In genomic region chr5:133533541-133533940, GRCh38 we compare ENCODE assay signal across 18 cellular contexts.
DNase-seq lines count a peak whose midpoint lies in the region; TF ChIP-seq lines count a peak whose summit lies in the region.
"Had no signal": no experiment of that assay in that cellular context is flagged by ENCODE, and none has a peak within 500 bp of the region (broad histone marks: within the 10 kb centered on the region; RNA-seq: fewer than 3 reads in every experiment).

No MANE protein-coding gene starts in this region.

- H3K4me3 Mint-ChIP-seq in osteocyte (ENCODE audit: unreplicated experiment) = no peak overlapping the region
- H3K4me3 Mint-ChIP-seq: CD4-positive, alpha-beta memory T cell; GM23338; H9; HFFc6 had no signal

- no peaks in the 10 kb centered on the region for H3K4me1 Mint-ChIP-seq in osteocyte (ENCODE audit: unreplicated experiment)
- H3K4me1 Mint-ChIP-seq: CD4-positive, alpha-beta memory T cell; GM23338 had no signal

- peak; percentile 33 for DNase-seq in Daoy (ENCODE audit: low read depth)
- peak; percentile 63 for DNase-seq in HT1080 (ENCODE audit: low read depth)
- DNase-seq in ecto neural progenitor cell (ENCODE audit: low spot score) = peak; percentile 10
- DNase-seq in AML-193 (lab: John Stamatoyannopoulos, UW) = no peak
- DNase-seq in COR-L47 (lab: John Stamatoyannopoulos, UW) = no peak
- no peak for DNase-seq in osteocyte (ENCODE audit: extremely low spot score, unreplicated experiment)
- DNase-seq: 8988T; ACHN; C1 segment of cervical spinal cord; Caco-2; CD4-positive, alpha-beta memory T cell; DMS153; DND-41; EL; GDM1; H9; HFFc6 had no signal

- no peaks in the 10 kb centered on the region for H3K36me3 Mint-ChIP-seq in osteocyte (ENCODE audit: unreplicated experiment)
- H3K36me3 Mint-ChIP-seq: CD4-positive, alpha-beta memory T cell had no signal

- TF ChIP-seq CTCF in osteocyte (IDR thresholded peaks at IDR 0.05) = no peak

- H3K27ac Mint-ChIP-seq in osteocyte (ENCODE audit: unreplicated experiment) = no peak overlapping the region
- H3K27ac Mint-ChIP-seq: CD4-positive, alpha-beta memory T cell; GM23338; H9; HFFc6 had no signal

- H3K9me3 Mint-ChIP-seq in osteocyte (ENCODE audit: unreplicated experiment) = no peaks in the 10 kb centered on the region
- H3K9me3 Mint-ChIP-seq: CD4-positive, alpha-beta memory T cell; GM23338; H9; HFFc6 had no signal

- H3K27me3 Mint-ChIP-seq in osteocyte (ENCODE audit: unreplicated experiment) = peaks cover 26% of the 10 kb centered on the region

Comparison
In these comparisons a context has a peak if more than half of its experiments do, and no peak if none do; other contexts are left out.
1. DNase-seq: peak in Daoy (single experiment), HT1080 (single experiment) and ecto neural progenitor cell (single experiment); none in AML-193 (0 of 2), COR-L47 (single experiment) and osteocyte (single experiment).